Comparison of ENCODE assay signal across 9 cellular contexts in genomic region chr11:30960387-30960992, GRCh38.
DNase-seq lines count a peak whose midpoint lies in the region; ATAC-seq and TF ChIP-seq lines count a peak whose summit lies in the region.
"Had no signal": no experiment of that assay in that cellular context is flagged by ENCODE, and none has a peak within 500 bp of the region (broad histone marks: within the 10 kb centered on the region; RNA-seq: fewer than 3 reads in every experiment).

No MANE protein-coding gene starts in this region.

- DNase-seq in GM06990 (ENCODE audit: extremely low read depth, insufficient read length), result no peak
- peak; percentile 17 for DNase-seq in NCI-H1092 (lab: John Stamatoyannopoulos, UW)
- no peak for DNase-seq in posterior vena cava (ENCODE audit: low spot score)
- DNase-seq in activated CD8-positive, alpha-beta memory T cell treated with anti-CD3 and anti-CD28 coated beads, Interleukin-2, amount 50 U/mL, for 4 hours, result no peak
- DNase-seq in tibial nerve (ENCODE audit: low spot score in 2 of 2), result no peak

- H3K9me3 ChIP-seq in liver (ENCODE audit: control insufficient read depth in 4 of 4, low read length in 3 of 4) (no peaks in the 10 kb centered on the region), tibial nerve (no peaks in the 10 kb centered on the region)

- H3K4me3 ChIP-seq in GM06990 (replicated peaks; ENCODE audit: low read depth, low read length) (no peak overlapping the region), liver (ENCODE audit: low read depth in 1 of 3, low read length in 3 of 3) (no peak overlapping the region), tibial nerve (no peak overlapping the region)
- H3K4me3 ChIP-seq: lung had no signal

- H3K27me3 ChIP-seq in GM06990 (replicated peaks; ENCODE audit: control insufficient read depth, insufficient read depth, low read length), result no peaks in the 10 kb centered on the region
- H3K27me3 ChIP-seq in liver (ENCODE audit: control insufficient read depth in 4 of 4, insufficient read depth in 4 of 4, low read length in 3 of 4), result no peaks in the 10 kb centered on the region
- no peaks in the 10 kb centered on the region for H3K27me3 ChIP-seq in tibial nerve

- TF ChIP-seq RAD21 in liver (IDR thresholded peaks at IDR 0.05), result peak; percentile 99

- TF ChIP-seq EP300 in tibial nerve (IDR thresholded peaks at IDR 0.05), result no peak

- H3K27ac ChIP-seq in VCaP (peak overlapping the region; percentile 20; the same call in 1 of the 2 replicates), liver (ENCODE audit: low read depth in 1 of 2, low read length in 2 of 2) (no peak overlapping the region), tibial nerve (no peak overlapping the region)

- ATAC-seq in GM21723 (IDR thresholded peaks at IDR 0.05; ENCODE audit: unreplicated experiment), result no peak

- H3K9ac ChIP-seq in liver (ENCODE audit: low read depth in 1 of 2, low read length in 2 of 2), result no peak overlapping the region

- WGBS in liver, result 3% methylated on average over 2 of the region's 2 CpGs
- WGBS in tibial nerve, 2 donors, result 1 to 4% methylated on average over 2 of the region's 2 CpGs

- H3K36me3 ChIP-seq in GM06990 (ENCODE audit: control insufficient read depth, insufficient read depth, low read length), result no peaks in the 10 kb centered on the region
- no peaks in the 10 kb centered on the region for H3K36me3 ChIP-seq in liver (ENCODE audit: control insufficient read depth in 4 of 4, insufficient read depth in 3 of 4, low read depth in 1 of 4, low read length in 3 of 4)
- H3K36me3 ChIP-seq in tibial nerve, result no peaks in the 10 kb centered on the region

- intact Hi-C loops in posterior vena cava (cut with DNase I), result no loop called here

- no peak for TF ChIP-seq POLR2A in tibial nerve (IDR thresholded peaks at IDR 0.05)

- H3K4me1 ChIP-seq in liver (ENCODE audit: control insufficient read depth in 4 of 4, insufficient read depth in 4 of 4, low read length in 3 of 4) (peaks cover 0 to 2% (median 0%) of the 10 kb centered on the region in 4 donors), tibial nerve (no peaks in the 10 kb centered on the region)

- TF ChIP-seq CTCF in GM06990 (IDR thresholded peaks at IDR 0.05; ENCODE audit: insufficient read depth, low read length, poor library complexity, severe bottlenecking), result peak; percentile 54
- TF ChIP-seq CTCF in VCaP (conservative IDR thresholded peaks at IDR 0.05), result peak; percentile 92
- peak; percentile 72 for TF ChIP-seq CTCF in liver (IDR thresholded peaks at IDR 0.05; ENCODE audit: low read depth, low read length, missing input control)
- peak in 2 of 5 experiments; percentile 16 to 24 for TF ChIP-seq CTCF in tibial nerve (IDR thresholded peaks at IDR 0.05)

TF ChIP-seq in liver, 16 proteins besides CTCF, POLR2A, EP300 and RAD21:
- TF ChIP-seq HNF4G (IDR thresholded peaks at IDR 0.05), result no peak
- no peak for TF ChIP-seq FOXA1 (IDR thresholded peaks at IDR 0.05)
- TF ChIP-seq NR2F2 (IDR thresholded peaks at IDR 0.05), result no peak
- TF ChIP-seq ATF3 (IDR thresholded peaks at IDR 0.05), result no peak
- no peak for TF ChIP-seq HNF4A (conservative IDR thresholded peaks at IDR 0.05)
- TF ChIP-seq ZBTB33 (IDR thresholded peaks at IDR 0.05), result no peak
- no peak for TF ChIP-seq FOXA2 (IDR thresholded peaks at IDR 0.05)
